1 cellular context compared by ENCODE assay signal in the genomic region with DNA sequence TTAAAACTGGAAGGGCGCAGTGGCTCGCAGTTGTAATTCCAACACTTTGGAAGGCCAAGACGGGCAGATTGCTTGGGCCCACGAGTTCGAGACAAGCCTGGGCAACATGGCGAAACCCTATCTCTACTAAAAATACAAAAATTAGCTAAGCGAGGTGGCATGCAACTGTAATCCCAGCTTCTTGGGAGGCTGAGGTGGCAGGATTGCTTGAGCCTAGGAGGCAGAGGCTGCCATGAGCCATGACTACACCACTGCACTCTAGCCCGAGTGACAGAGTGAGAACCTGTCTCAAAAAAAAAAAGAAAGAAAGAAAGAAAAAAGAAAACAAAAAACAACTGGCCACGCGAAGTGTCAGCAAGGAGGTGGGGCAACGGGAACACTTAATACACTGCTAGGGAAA.
TF ChIP-seq lines count a peak whose summit lies in the region.

No MANE protein-coding gene starts in this region.

TF ChIP-seq in GM23338, 12 proteins besides CTCF, POLR2A, EP300 and RAD21 (continued from another document):
- TF ChIP-seq, protein P1, sequence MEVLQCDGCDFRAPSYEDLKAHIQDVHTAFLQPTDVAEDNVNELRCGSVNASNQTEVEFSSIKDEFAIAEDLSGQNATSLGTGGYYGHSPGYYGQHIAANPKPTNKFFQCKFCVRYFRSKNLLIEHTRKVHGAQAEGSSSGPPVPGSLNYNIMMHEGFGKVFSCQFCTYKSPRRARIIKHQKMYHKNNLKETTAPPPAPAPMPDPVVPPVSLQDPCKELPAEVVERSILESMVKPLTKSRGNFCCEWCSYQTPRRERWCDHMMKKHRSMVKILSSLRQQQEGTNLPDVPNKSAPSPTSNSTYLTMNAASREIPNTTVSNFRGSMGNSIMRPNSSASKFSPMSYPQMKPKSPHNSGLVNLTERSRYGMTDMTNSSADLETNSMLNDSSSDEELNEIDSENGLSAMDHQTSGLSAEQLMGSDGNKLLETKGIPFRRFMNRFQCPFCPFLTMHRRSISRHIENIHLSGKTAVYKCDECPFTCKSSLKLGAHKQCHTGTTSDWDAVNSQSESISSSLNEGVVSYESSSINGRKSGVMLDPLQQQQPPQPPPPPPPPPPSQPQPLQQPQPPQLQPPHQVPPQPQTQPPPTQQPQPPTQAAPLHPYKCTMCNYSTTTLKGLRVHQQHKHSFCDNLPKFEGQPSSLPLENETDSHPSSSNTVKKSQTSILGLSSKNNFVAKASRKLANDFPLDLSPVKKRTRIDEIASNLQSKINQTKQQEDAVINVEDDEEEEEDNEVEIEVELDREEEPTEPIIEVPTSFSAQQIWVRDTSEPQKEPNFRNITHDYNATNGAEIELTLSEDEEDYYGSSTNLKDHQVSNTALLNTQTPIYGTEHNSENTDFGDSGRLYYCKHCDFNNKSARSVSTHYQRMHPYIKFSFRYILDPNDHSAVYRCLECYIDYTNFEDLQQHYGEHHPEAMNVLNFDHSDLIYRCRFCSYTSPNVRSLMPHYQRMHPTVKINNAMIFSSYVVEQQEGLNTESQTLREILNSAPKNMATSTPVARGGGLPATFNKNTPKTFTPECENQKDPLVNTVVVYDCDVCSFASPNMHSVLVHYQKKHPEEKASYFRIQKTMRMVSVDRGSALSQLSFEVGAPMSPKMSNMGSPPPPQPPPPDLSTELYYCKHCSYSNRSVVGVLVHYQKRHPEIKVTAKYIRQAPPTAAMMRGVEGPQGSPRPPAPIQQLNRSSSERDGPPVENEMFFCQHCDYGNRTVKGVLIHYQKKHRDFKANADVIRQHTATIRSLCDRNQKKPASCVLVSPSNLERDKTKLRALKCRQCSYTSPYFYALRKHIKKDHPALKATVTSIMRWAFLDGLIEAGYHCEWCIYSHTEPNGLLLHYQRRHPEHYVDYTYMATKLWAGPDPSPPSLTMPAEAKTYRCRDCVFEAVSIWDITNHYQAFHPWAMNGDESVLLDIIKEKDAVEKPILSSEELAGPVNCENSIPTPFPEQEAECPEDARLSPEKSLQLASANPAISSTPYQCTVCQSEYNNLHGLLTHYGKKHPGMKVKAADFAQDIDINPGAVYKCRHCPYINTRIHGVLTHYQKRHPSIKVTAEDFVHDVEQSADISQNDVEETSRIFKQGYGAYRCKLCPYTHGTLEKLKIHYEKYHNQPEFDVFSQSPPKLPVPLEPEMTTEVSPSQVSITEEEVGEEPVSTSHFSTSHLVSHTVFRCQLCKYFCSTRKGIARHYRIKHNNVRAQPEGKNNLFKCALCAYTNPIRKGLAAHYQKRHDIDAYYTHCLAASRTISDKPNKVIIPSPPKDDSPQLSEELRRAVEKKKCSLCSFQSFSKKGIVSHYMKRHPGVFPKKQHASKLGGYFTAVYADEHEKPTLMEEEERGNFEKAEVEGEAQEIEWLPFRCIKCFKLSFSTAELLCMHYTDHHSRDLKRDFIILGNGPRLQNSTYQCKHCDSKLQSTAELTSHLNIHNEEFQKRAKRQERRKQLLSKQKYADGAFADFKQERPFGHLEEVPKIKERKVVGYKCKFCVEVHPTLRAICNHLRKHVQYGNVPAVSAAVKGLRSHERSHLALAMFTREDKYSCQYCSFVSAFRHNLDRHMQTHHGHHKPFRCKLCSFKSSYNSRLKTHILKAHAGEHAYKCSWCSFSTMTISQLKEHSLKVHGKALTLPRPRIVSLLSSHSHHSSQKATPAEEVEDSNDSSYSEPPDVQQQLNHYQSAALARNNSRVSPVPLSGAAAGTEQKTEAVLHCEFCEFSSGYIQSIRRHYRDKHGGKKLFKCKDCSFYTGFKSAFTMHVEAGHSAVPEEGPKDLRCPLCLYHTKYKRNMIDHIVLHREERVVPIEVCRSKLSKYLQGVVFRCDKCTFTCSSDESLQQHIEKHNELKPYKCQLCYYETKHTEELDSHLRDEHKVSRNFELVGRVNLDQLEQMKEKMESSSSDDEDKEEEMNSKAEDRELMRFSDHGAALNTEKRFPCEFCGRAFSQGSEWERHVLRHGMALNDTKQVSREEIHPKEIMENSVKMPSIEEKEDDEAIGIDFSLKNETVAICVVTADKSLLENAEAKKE (CRISPR knock-in tag; IDR thresholded peaks at IDR 0.05): no peak
- TF ChIP-seq NANOG (IDR thresholded peaks at IDR 0.05; ENCODE audit: borderline replicate concordance) (no peak), ZNF331 (CRISPR knock-in tag; IDR thresholded peaks at IDR 0.05; ENCODE audit: low read depth) (no peak), POLR2AphosphoS5 (IDR thresholded peaks at IDR 0.05; ENCODE audit: low read depth) (no peak), ZNF114 (CRISPR knock-in tag; IDR thresholded peaks at IDR 0.05) (no peak), STAT1 (IDR thresholded peaks at IDR 0.05; ENCODE audit: unreplicated experiment) (no peak), CREB1 (CRISPR knock-in tag; IDR thresholded peaks at IDR 0.05; ENCODE audit: low read depth) (no peak)
- TF ChIP-seq, protein P2, sequence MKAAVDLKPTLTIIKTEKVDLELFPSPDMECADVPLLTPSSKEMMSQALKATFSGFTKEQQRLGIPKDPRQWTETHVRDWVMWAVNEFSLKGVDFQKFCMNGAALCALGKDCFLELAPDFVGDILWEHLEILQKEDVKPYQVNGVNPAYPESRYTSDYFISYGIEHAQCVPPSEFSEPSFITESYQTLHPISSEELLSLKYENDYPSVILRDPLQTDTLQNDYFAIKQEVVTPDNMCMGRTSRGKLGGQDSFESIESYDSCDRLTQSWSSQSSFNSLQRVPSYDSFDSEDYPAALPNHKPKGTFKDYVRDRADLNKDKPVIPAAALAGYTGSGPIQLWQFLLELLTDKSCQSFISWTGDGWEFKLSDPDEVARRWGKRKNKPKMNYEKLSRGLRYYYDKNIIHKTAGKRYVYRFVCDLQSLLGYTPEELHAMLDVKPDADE (IDR thresholded peaks at IDR 0.05): no peak
